In genomic region chrX:10619311-10620015, GRCh38 we compare ENCODE assay signal across 8 cellular contexts. TPM values are rescaled to one million over a fixed set of nuclear protein-coding genes. Genes with fewer than 3 reads are reported as not detected.
DNase-seq lines count a peak whose midpoint lies in the region; ATAC-seq and TF ChIP-seq lines count a peak whose summit lies in the region.

No MANE protein-coding gene starts in this region.

- H3K4me1 ChIP-seq in esophagus muscularis mucosa (peaks cover 0 to 24% (median 17%) of the 10 kb centered on the region in 4 donors), ovary (ENCODE audit: insufficient read depth) (peaks cover 3% of the 10 kb centered on the region)

- TF ChIP-seq CTCF in GM12865 (IDR thresholded peaks at IDR 0.05; ENCODE audit: insufficient read depth, low read depth, low read length, missing control alignments) (no peak), esophagus muscularis mucosa (IDR thresholded peaks at IDR 0.05) (no peak), ovary (IDR thresholded peaks at IDR 0.05) (no peak)

- ATAC-seq in HG02870 (IDR thresholded peaks at IDR 0.05; ENCODE audit: unreplicated experiment), result no peak

- H3K36me3 ChIP-seq in esophagus muscularis mucosa (no peaks in the 10 kb centered on the region), ovary (no peaks in the 10 kb centered on the region)

- 30% methylated on average over 12 of the region's 12 CpGs for WGBS in esophagus muscularis mucosa
- WGBS in ovary, 3 donors, result 17 to 36% (median 25%) methylated on average over 12 of the region's 12 CpGs

- H3K9me3 ChIP-seq in esophagus muscularis mucosa (no peaks in the 10 kb centered on the region), ovary (no peaks in the 10 kb centered on the region)

- H3K27ac ChIP-seq in esophagus muscularis mucosa (replicated peaks in 1 of 4) (peak overlapping the region; percentile 68 to 84 (median 75)), ovary (peak overlapping the region; percentile 71 to 72)

- intact Hi-C loops in esophagus muscularis mucosa (cut with DNase I), result loop anchor here (5.0 kb wide), 1 partner anchor 483 kb away; no protein-coding TSS in a partner anchor
- intact Hi-C loops in ovary (cut with DNase I), result loop anchor here in 1 of 4 donors (5.0 kb wide), 1 partner anchor 493 kb away; the partner anchor contains the start of gene HCCS

- H3K4me3 ChIP-seq in GM12865 (ENCODE audit: low read depth, low read length), result peak overlapping the region; percentile 16
- H3K4me3 ChIP-seq in esophagus muscularis mucosa, result peak overlapping the region; percentile 58 to 73 (median 62)
- H3K4me3 ChIP-seq in ovary, result peak overlapping the region; percentile 52

- in situ Hi-C loops in ACHN (cut with HindIII; ENCODE audit: low pct_ligation_motif_present, low pct_unique_long_range_greater_than_20kb, low sequenced_read_pairs), result no loop called here

- DNase-seq in GM12865 (ENCODE audit: low read depth) (peak; percentile 5), OCI-M1 (lab: John Stamatoyannopoulos, UW) (peak; percentile 55), esophagus muscularis mucosa (ENCODE audit: extremely low spot score) (no peak), ovary (no peak), NCI-H146 (lab: John Stamatoyannopoulos, UW) (no peak), ACHN (no peak), DMS79 treated with DMSO at 0.1 percent for 48 hours (lab: John Stamatoyannopoulos, UW) (no peak)

- H3K27me3 ChIP-seq in esophagus muscularis mucosa (no peaks in the 10 kb centered on the region), ovary (no peaks in the 10 kb centered on the region)

- TF ChIP-seq POLR2A in esophagus muscularis mucosa (IDR thresholded peaks at IDR 0.05; ENCODE audit: low read depth) (no peak), ovary (IDR thresholded peaks at IDR 0.05) (no peak)

- TF ChIP-seq EP300 in esophagus muscularis mucosa (IDR thresholded peaks at IDR 0.05), result no peak
- TF ChIP-seq EP300 in ovary (IDR thresholded peaks at IDR 0.05), result no peak

RNA-seq across cellular contexts. Expression of gene MID1, which starts 0.9 kb away (rescaled TPM):
- total RNA-seq in esophagus muscularis mucosa, result 10 to 100 TPM; 11.2 to 22.0 (median 16.2) TPM
- total RNA-seq in ovary, result 10 to 100 TPM in 5 of 7 donors, 1 to 10 TPM in 2; 6.2 to 25.7 (median 17.5) TPM
- 10 to 100 TPM in 1 of 2 donors, 1 to 10 TPM in 1; 4.0 to 13.0 TPM for polyA plus RNA-seq in ovary

Comparison
In these comparisons a context has a peak if more than half of its experiments do, and no peak if none do; other contexts are left out.
1. DNase-seq: peak in GM12865 (single experiment) and OCI-M1 (single experiment); none in esophagus muscularis mucosa (single experiment), ovary (0 of 5), NCI-H146 (single experiment), ACHN (single experiment) and DMS79 treated with DMSO at 0.1 percent for 48 hours (single experiment).
2. Peak in every context shown above with its lines, with median percentiles within 50 percentile points of each other: H3K4me3 ChIP-seq.